9 cellular contexts compared by ENCODE assay signal in genomic region chr1:12769031-12769430, GRCh38. TPM values are rescaled to one million over a fixed set of nuclear protein-coding genes. Genes with fewer than 3 reads are reported as not detected.
"Had no signal": no experiment of that assay in that cellular context is flagged by ENCODE, and none has a peak within 500 bp of the region (broad histone marks: within the 10 kb centered on the region; RNA-seq: fewer than 3 reads in every experiment).

No MANE protein-coding gene starts in this region.

- H3K27ac ChIP-seq: GM23248 had no signal

- H3K4me3 Mint-ChIP-seq: H9 had no signal

- DNase-seq: GM23248, GOT3, H9, HCEC 1CT, IMR-90, KG1 had no signal

- H3K4me3 ChIP-seq: GM23248, K562 had no signal

- ATAC-seq: K562 had no signal

- H3K27ac Mint-ChIP-seq: H9 had no signal

- H3K4me1 Mint-ChIP-seq: H9 had no signal

RNA-seq across cellular contexts. Expression of gene PRAMEF12, which starts 4.5 kb away (rescaled TPM):
- total RNA-seq: GM23248, H4, H9, HT-29, IMR-90, K562 had no signal

RNA-seq across cellular contexts. Expression of gene PRAMEF1, which starts 22.2 kb away (rescaled TPM):
- total RNA-seq: GM23248, H4, H9, HT-29, IMR-90, K562 had no signal

RNA-seq across cellular contexts. Expression of gene CFAP107, which starts 23.0 kb away (rescaled TPM):
- total RNA-seq: GM23248, H4, H9, HT-29, IMR-90, K562 had no signal

RNA-seq across cellular contexts. Expression of gene AADACL3, which starts 53.1 kb away (rescaled TPM):
- total RNA-seq: GM23248, H4, HT-29, IMR-90, K562 had no signal
